8 cellular contexts compared by ENCODE assay signal in genomic region chr7:74253975-74254857, GRCh38. TPM values are rescaled to one million over a fixed set of nuclear protein-coding genes. Genes with fewer than 3 reads are reported as not detected.
A peak's percentile ranks its signal among the peaks of the same experiment; 100 is the strongest.
DNase-seq lines count a peak whose midpoint lies in the region; TF ChIP-seq lines count a peak whose summit lies in the region.

TSS of gene RFC2 (minus strand) at chr7:74254399. CDS start at chr7:74254383, 16 bp downstream.

- TF ChIP-seq CTCF in foreskin fibroblast (IDR thresholded peaks at IDR 0.05; ENCODE audit: low read depth, low read length) = peak; percentile 3
- TF ChIP-seq CTCF in neural progenitor cell (IDR thresholded peaks at IDR 0.05) = peak; percentile 38

- H3K9me3 Mint-ChIP-seq in neural progenitor cell = no peaks in the 10 kb centered on the region

- DNase-seq in G401 (ENCODE audit: low spot score) = peak; percentile 96
- peak; percentile 99 for DNase-seq in H7
- DNase-seq in MG63 = peak; percentile 93
- peak; percentile 44 for DNase-seq in SIG-M5 (lab: John Stamatoyannopoulos, UW)
- DNase-seq in activated gamma-delta T cell treated with Interleukin-2 at 50 U/mL for 16 hours = peak; percentile 98
- peak; percentile 95 to 99 for DNase-seq in foreskin fibroblast
- DNase-seq in neural progenitor cell (ENCODE audit: low spot score) = peak; percentile 98
- DNase-seq in stromal cell of bone marrow (ENCODE audit: low read depth) = peak; percentile 90

- peak within 1 kb of the TSS; percentile 99 for H3K4me3 ChIP-seq in H7 (ENCODE audit: insufficient read depth, low read depth, low read length)
- peak within 1 kb of the TSS; percentile 89 for H3K4me3 ChIP-seq in MG63
- H3K4me3 ChIP-seq in foreskin fibroblast (ENCODE audit: low read depth in 1 of 2, low read length in 2 of 2) = peak within 1 kb of the TSS; percentile 83 to 96
- peak within 1 kb of the TSS; percentile 82 for H3K4me3 ChIP-seq in neural progenitor cell

- peaks cover 17% of the 10 kb centered on the region for H3K36me3 Mint-ChIP-seq in neural progenitor cell

- H3K4me2 ChIP-seq in neural progenitor cell = peak within 1 kb of the TSS; percentile 81

- H3K4me1 Mint-ChIP-seq in neural progenitor cell = peaks cover 13% of the 10 kb centered on the region

- in situ Hi-C loops in G401 (cut with HindIII; ENCODE audit: low sequenced_read_pairs) = no loop called here

- H3K4me3 Mint-ChIP-seq in neural progenitor cell = peak within 1 kb of the TSS; percentile 95

- peak within 1 kb of the TSS; percentile 93 for H3K27ac Mint-ChIP-seq in neural progenitor cell

- no peaks in the 10 kb centered on the region for H3K9me3 ChIP-seq in MG63
- H3K9me3 ChIP-seq in neural progenitor cell (ENCODE audit: low read depth) = no peaks in the 10 kb centered on the region

- H3F3A ChIP-seq in neural progenitor cell (ENCODE audit: low read depth) = peaks cover 11% of the 10 kb centered on the region

- H3K27me3 ChIP-seq in H7 (ENCODE audit: control insufficient read depth, insufficient read depth, low read length) (no peaks in the 10 kb centered on the region), MG63 (no peaks in the 10 kb centered on the region), neural progenitor cell (no peaks in the 10 kb centered on the region)

- H3K4me1 ChIP-seq in neural progenitor cell = peaks cover 10% of the 10 kb centered on the region

- peaks cover 56% of the 10 kb centered on the region for H3K79me2 ChIP-seq in neural progenitor cell (ENCODE audit: low read depth)

- peaks cover 2% of the 10 kb centered on the region for H3K27me3 Mint-ChIP-seq in neural progenitor cell (ENCODE audit: insufficient read depth, low read depth)

- no peak within 1 kb of the TSS for H3K27ac ChIP-seq in neural progenitor cell

- no peaks in the 10 kb centered on the region for H4K20me1 ChIP-seq in neural progenitor cell (ENCODE audit: low read depth)

- H3K36me3 ChIP-seq in H7 (replicated peaks; ENCODE audit: control insufficient read depth, insufficient read depth, low read length) = peaks cover 16% of the 10 kb centered on the region
- H3K36me3 ChIP-seq in MG63 = peaks cover 14% of the 10 kb centered on the region
- no peaks in the 10 kb centered on the region for H3K36me3 ChIP-seq in neural progenitor cell

- peak within 1 kb of the TSS; percentile 85 for H3K9ac ChIP-seq in neural progenitor cell

- H2AFZ ChIP-seq in neural progenitor cell (replicated peaks) = peak within 1 kb of the TSS; percentile 85

RNA-seq across cellular contexts. Expression of gene RFC2, which starts in this region (rescaled TPM):
- 40.6 and 47.9 TPM in 2 replicates for total RNA-seq in G401 (2014; rRNA removed; shearing (Covaris generic))
- 109 and 126 TPM in 2 replicates for total RNA-seq in H7 (2014; rRNA removed; shearing (Covaris generic))
- 17.3 and 27.4 TPM in 2 replicates for total RNA-seq in MG63 (2014; rRNA removed; shearing (Covaris generic); ENCODE audit: low replicate concordance)
- 66.0 and 71.3 TPM in 2 replicates for total RNA-seq in neural progenitor cell (ENCODE audit: low replicate concordance)

Comparison
In these comparisons a context has a peak if more than half of its experiments do, and no peak if none do; other contexts are left out.
1. DNase-seq: peak in every context shown above with its lines; median percentile 99 in H7; 98 in activated gamma-delta T cell treated with Interleukin-2 at 50 U/mL for 16 hours; 98 in neural progenitor cell; 97 in foreskin fibroblast; 96 in G401; 93 in MG63; 90 in stromal cell of bone marrow; 44 in SIG-M5.